1 cellular context compared by ENCODE assay signal in the genomic region with DNA sequence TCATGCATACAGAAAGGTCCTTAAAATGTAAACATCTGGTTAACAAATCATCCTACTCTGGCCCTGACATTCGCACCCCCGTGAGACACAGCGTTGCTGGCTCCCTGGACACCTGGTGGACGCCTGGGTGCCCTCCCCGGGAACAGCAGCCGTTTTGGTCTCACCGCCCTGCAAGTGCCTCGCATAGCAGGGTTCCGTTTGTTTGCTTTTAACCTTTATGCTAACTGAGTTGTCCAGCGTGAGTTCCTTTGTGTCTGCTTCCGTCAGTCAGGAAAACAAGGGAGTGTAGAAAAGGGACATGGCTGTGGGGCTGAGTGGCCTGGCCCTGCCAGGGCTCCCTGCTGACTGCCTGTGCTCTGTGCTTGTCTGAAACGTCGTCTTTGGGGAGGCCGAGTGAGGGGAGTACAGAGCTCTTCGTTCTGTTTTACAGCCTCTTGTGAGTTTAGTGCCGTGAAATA.
TF ChIP-seq lines count a peak whose summit lies in the region.

No MANE protein-coding gene starts in this region.

TF ChIP-seq in HepG2, 621 proteins besides CTCF, POLR2A, EP300 and RAD21 (continued from another document and continues in another):
- TF ChIP-seq TFE3 (CRISPR knock-in tag; IDR thresholded peaks at IDR 0.05) (peak; percentile 36; the same call in 1 of the 2 replicates), ZNF850 (CRISPR knock-in tag; conservative IDR thresholded peaks at IDR 0.05) (no peak), HNF1B (CRISPR knock-in tag; IDR thresholded peaks at IDR 0.05) (0 out of 2 replicates have a peak, but pooled peaks have one; percentile 46), PHF5A (CRISPR knock-in tag; IDR thresholded peaks at IDR 0.05; ENCODE audit: low read depth, unreplicated experiment) (no peak), ZNF589 (CRISPR knock-in tag; conservative IDR thresholded peaks at IDR 0.05) (no peak), MXD4 (CRISPR knock-in tag; IDR thresholded peaks at IDR 0.05) (0 out of 2 replicates have a peak, but pooled peaks have one; percentile 28), IKZF1 (IDR thresholded peaks at IDR 0.05) (no peak), ZNF441 (CRISPR knock-in tag; IDR thresholded peaks at IDR 0.05; ENCODE audit: borderline replicate concordance) (peak; percentile 21; the same call in 1 of the 2 replicates), MTF2 (CRISPR knock-in tag; IDR thresholded peaks at IDR 0.05; ENCODE audit: borderline replicate concordance) (no peak), SRSF4 (IDR thresholded peaks at IDR 0.05; ENCODE audit: low read depth, low read length, poor library complexity, severe bottlenecking) (no peak), HNRNPL (IDR thresholded peaks at IDR 0.05; ENCODE audit: low read depth, low read length) (no peak), THYN1 (CRISPR knock-in tag; IDR thresholded peaks at IDR 0.05; ENCODE audit: borderline replicate concordance, low read depth) (no peak), ATRX (CRISPR knock-in tag; IDR thresholded peaks at IDR 0.05; ENCODE audit: borderline replicate concordance) (no peak), ZSCAN21 (CRISPR knock-in tag; IDR thresholded peaks at IDR 0.05; ENCODE audit: borderline replicate concordance) (no peak), BHLHE40 (IDR thresholded peaks at IDR 0.05; ENCODE audit: low read length) (0 out of 2 replicates have a peak, but pooled peaks have one; percentile 3), KMT2A (CRISPR knock-in tag; IDR thresholded peaks at IDR 0.05) (no peak), RNF2 (conservative IDR thresholded peaks at IDR 0.05; ENCODE audit: low read depth) (no peak), ZFY (CRISPR knock-in tag; IDR thresholded peaks at IDR 0.05) (no peak), ZNF605 (CRISPR knock-in tag; IDR thresholded peaks at IDR 0.05) (no peak), THAP11 (CRISPR knock-in tag; IDR thresholded peaks at IDR 0.05) (peak; percentile 39; the same call in 1 of the 2 replicates), PITX1 (CRISPR knock-in tag; IDR thresholded peaks at IDR 0.05) (0 out of 2 replicates have a peak, but pooled peaks have one; percentile 41), ZNF24 (IDR thresholded peaks at IDR 0.05) (no peak), BATF2 (CRISPR knock-in tag; IDR thresholded peaks at IDR 0.05) (no peak), KMT2B (CRISPR knock-in tag; IDR thresholded peaks at IDR 0.05) (no peak), ZBTB43 (CRISPR knock-in tag; conservative IDR thresholded peaks at IDR 0.05) (no peak), WIZ (CRISPR knock-in tag; IDR thresholded peaks at IDR 0.05) (no peak), JUND (CRISPR knock-in tag; IDR thresholded peaks at IDR 0.05) (no peak), ZNF124 (CRISPR knock-in tag; IDR thresholded peaks at IDR 0.05) (no peak), STAT6 (CRISPR knock-in tag; IDR thresholded peaks at IDR 0.05; ENCODE audit: borderline replicate concordance) (no peak), ZFP36L2 (CRISPR knock-in tag; IDR thresholded peaks at IDR 0.05) (no peak), CEBPB (IDR thresholded peaks at IDR 0.05; ENCODE audit: borderline replicate concordance, low read depth, low read length) (no peak), CREM (IDR thresholded peaks at IDR 0.05) (peak; percentile 37; the same call in 1 of the 2 replicates), CREM (CRISPR knock-in tag; IDR thresholded peaks at IDR 0.05) (no peak), KDM6A (CRISPR knock-in tag; IDR thresholded peaks at IDR 0.05; ENCODE audit: low read depth) (0 out of 2 replicates have a peak, but pooled peaks have one; percentile 13), XRCC5 (optimal IDR thresholded peaks at IDR 0.05; ENCODE audit: low read length) (peak; percentile 48), PCBP2 (optimal IDR thresholded peaks at IDR 0.05; ENCODE audit: low read depth, low read length, poor library complexity, severe bottlenecking) (no peak), CSRNP1 (CRISPR knock-in tag; IDR thresholded peaks at IDR 0.05) (no peak), CHD4 (IDR thresholded peaks at IDR 0.05; ENCODE audit: borderline replicate concordance, low read length) (no peak), PREB (CRISPR knock-in tag; IDR thresholded peaks at IDR 0.05) (no peak), ARNT (IDR thresholded peaks at IDR 0.05) (no peak), ZNF546 (CRISPR knock-in tag; conservative IDR thresholded peaks at IDR 0.05) (no peak), ZBTB20 (CRISPR knock-in tag; IDR thresholded peaks at IDR 0.05; ENCODE audit: borderline replicate concordance, low read depth) (no peak), ZIK1 (CRISPR knock-in tag; IDR thresholded peaks at IDR 0.05; ENCODE audit: borderline replicate concordance, low read depth) (no peak), NCOA1 (CRISPR knock-in tag; IDR thresholded peaks at IDR 0.05) (no peak), GATAD2A (CRISPR knock-in tag; IDR thresholded peaks at IDR 0.05) (peak; percentile 78), SIN3B (IDR thresholded peaks at IDR 0.05; ENCODE audit: low read length) (no peak), ZNF468 (CRISPR knock-in tag; IDR thresholded peaks at IDR 0.05) (no peak), KAT8 (CRISPR knock-in tag; IDR thresholded peaks at IDR 0.05) (no peak), GPBP1L1 (CRISPR knock-in tag; IDR thresholded peaks at IDR 0.05) (no peak), ZNF501 (CRISPR knock-in tag; IDR thresholded peaks at IDR 0.05) (peak; percentile 52; the same call in 1 of the 2 replicates), U2AF1 (optimal IDR thresholded peaks at IDR 0.05; ENCODE audit: low read depth, low read length) (no peak), GTF2F1 (IDR thresholded peaks at IDR 0.05; ENCODE audit: low read length) (no peak)
- TF ChIP-seq, protein P1, sequence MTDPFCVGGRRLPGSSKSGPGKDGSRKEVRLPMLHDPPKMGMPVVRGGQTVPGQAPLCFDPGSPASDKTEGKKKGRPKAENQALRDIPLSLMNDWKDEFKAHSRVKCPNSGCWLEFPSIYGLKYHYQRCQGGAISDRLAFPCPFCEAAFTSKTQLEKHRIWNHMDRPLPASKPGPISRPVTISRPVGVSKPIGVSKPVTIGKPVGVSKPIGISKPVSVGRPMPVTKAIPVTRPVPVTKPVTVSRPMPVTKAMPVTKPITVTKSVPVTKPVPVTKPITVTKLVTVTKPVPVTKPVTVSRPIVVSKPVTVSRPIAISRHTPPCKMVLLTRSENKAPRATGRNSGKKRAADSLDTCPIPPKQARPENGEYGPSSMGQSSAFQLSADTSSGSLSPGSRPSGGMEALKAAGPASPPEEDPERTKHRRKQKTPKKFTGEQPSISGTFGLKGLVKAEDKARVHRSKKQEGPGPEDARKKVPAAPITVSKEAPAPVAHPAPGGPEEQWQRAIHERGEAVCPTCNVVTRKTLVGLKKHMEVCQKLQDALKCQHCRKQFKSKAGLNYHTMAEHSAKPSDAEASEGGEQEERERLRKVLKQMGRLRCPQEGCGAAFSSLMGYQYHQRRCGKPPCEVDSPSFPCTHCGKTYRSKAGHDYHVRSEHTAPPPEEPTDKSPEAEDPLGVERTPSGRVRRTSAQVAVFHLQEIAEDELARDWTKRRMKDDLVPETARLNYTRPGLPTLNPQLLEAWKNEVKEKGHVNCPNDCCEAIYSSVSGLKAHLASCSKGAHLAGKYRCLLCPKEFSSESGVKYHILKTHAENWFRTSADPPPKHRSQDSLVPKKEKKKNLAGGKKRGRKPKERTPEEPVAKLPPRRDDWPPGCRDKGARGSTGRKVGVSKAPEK (CRISPR knock-in tag; IDR thresholded peaks at IDR 0.05; ENCODE audit: borderline replicate concordance) = no peak
- TF ChIP-seq, protein P2, sequence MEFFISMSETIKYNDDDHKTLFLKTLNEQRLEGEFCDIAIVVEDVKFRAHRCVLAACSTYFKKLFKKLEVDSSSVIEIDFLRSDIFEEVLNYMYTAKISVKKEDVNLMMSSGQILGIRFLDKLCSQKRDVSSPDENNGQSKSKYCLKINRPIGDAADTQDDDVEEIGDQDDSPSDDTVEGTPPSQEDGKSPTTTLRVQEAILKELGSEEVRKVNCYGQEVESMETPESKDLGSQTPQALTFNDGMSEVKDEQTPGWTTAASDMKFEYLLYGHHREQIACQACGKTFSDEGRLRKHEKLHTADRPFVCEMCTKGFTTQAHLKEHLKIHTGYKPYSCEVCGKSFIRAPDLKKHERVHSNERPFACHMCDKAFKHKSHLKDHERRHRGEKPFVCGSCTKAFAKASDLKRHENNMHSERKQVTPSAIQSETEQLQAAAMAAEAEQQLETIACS (CRISPR knock-in tag; IDR thresholded peaks at IDR 0.05) = no peak
